15 cellular contexts compared by ENCODE assay signal in the genomic region with DNA sequence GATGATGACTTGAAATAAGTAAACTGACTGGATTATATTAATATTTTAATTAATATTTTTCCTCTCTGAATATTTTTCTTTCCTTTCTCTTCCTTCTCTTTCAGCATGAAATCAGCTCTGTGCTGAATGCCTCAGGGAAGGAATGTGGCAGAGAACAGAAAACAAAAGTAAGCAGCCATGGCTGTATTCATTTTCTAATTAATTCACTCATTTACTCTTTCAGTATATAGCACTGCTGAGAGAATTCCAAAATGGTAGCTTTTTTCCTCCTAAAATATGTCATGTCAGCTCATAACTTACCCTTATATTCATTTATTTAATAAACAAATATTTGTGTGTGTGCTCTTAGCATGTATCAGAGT.
"Had no signal": no experiment of that assay in that cellular context is flagged by ENCODE, and none has a peak within 500 bp of the region (broad histone marks: within the 10 kb centered on the region; RNA-seq: fewer than 3 reads in every experiment).

No MANE protein-coding gene starts in this region.

- H3K36me3 Mint-ChIP-seq: naive thymus-derived CD8-positive, alpha-beta T cell had no signal

- H3K4me3 Mint-ChIP-seq: activated CD8-positive, alpha-beta memory T cell treated with anti-CD3 and anti-CD28 coated beads, Interleukin-2, amount 10 ng/mL, durations not matched to agents 7 days and 5 days; naive thymus-derived CD8-positive, alpha-beta T cell; stimulated activated naive CD8-positive, alpha-beta T cell treated with anti-CD3 and anti-CD28 coated beads, Interleukin-15, Interleukin-2, amounts not matched to agents 100 ng/mL and 50 ng/mL, for 24 hours had no signal

- H3K9me3 ChIP-seq: adrenal gland, heart left ventricle, mucosa of descending colon, upper lobe of left lung had no signal

- H3K27me3 ChIP-seq: adrenal gland, heart left ventricle, upper lobe of left lung had no signal

- H3K27ac ChIP-seq: adrenal gland, coronary artery, heart left ventricle, upper lobe of left lung had no signal

- H3K4me3 ChIP-seq: adrenal gland, coronary artery, heart left ventricle, mucosa of descending colon, upper lobe of left lung had no signal

- H3K4me1 ChIP-seq: adrenal gland, upper lobe of left lung had no signal

- DNase-seq: activated CD4-positive, alpha-beta T cell treated with anti-CD3 and anti-CD28 coated beads, Interleukin-2, amount 50 U/mL, for 4 hours; activated CD8-positive, alpha-beta memory T cell treated with anti-CD3 and anti-CD28 coated beads, Interleukin-2, amount 10 ng/mL, durations not matched to agents 7 days and 5 days; activated gamma-delta T cell treated with Interleukin-2 at 50 U/mL for 16 hours; adrenal gland; effector CD8-positive, alpha-beta T cell; heart left ventricle; mammary epithelial cell; mucosa of descending colon; naive thymus-derived CD8-positive, alpha-beta T cell; occipital lobe; stimulated activated CD4-positive, alpha-beta T cell treated with anti-CD3 and anti-CD28 coated beads, Interleukin-4, amount 100 ng/mL, for 1 hour; upper lobe of left lung had no signal

- H3K27ac Mint-ChIP-seq: activated CD8-positive, alpha-beta memory T cell treated with anti-CD3 and anti-CD28 coated beads, Interleukin-2, amount 10 ng/mL, durations not matched to agents 7 days and 5 days had no signal

- H3K9me3 Mint-ChIP-seq: naive thymus-derived CD8-positive, alpha-beta T cell had no signal

- H3K36me3 ChIP-seq: adrenal gland, heart left ventricle, upper lobe of left lung had no signal

- ATAC-seq: activated CD8-positive, alpha-beta memory T cell treated with anti-CD3 and anti-CD28 coated beads, Interleukin-2, amount 10 ng/mL, durations not matched to agents 7 days and 5 days; heart left ventricle; left lobe of liver; mucosa of descending colon; naive thymus-derived CD8-positive, alpha-beta T cell had no signal
